Comparison of ENCODE assay signal across 15 cellular contexts in the genomic region with DNA sequence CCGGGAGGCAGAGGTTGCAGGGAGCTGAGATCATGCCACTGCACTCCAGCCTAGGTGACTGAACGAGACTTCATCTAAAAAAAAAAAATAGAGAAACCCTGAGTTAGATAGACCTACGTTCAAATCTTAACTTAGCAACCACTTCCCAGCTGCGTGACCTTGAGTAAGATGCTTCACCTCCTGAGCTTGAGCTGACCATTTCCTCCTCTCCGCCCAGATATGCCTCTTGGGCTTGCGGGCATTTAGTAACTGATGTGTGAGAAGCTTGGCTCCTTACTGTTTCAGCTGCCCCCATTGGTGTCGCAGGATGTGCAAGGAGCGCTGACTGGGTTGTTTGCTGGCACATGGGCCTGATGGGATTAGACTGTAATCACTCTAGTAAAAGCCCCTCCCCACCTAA. TPM values are rescaled to one million over a fixed set of nuclear protein-coding genes. Genes with fewer than 3 reads are reported as not detected.
A peak's percentile ranks its signal among the peaks of the same experiment; 100 is the strongest.
DNase-seq lines count a peak whose midpoint lies in the region; ATAC-seq and TF ChIP-seq lines count a peak whose summit lies in the region.
"Had no signal": no experiment of that assay in that cellular context is flagged by ENCODE, and none has a peak within 500 bp of the region (broad histone marks: within the 10 kb centered on the region; RNA-seq: fewer than 3 reads in every experiment).

No MANE protein-coding gene starts in this region.

- H3K36me3 ChIP-seq in RWPE2 (ENCODE audit: low read depth) (peaks cover 4% of the 10 kb centered on the region; the same call in 1 of the 2 replicates), WERI-Rb-1 (no peaks in the 10 kb centered on the region)
- H3K36me3 ChIP-seq: BLaER1 had no signal

- H3K27ac ChIP-seq in RWPE2 (ENCODE audit: poor library complexity, severe bottlenecking), result peak overlapping the region; percentile 57
- no peak overlapping the region for H3K27ac ChIP-seq in WERI-Rb-1
- H3K27ac ChIP-seq: BLaER1, HL-60 had no signal

- no peaks in the 10 kb centered on the region for H3K9me3 ChIP-seq in RWPE2 (ENCODE audit: severe bottlenecking)
- no peaks in the 10 kb centered on the region for H3K9me3 ChIP-seq in WERI-Rb-1 (ENCODE audit: severe bottlenecking)
- H3K9me3 ChIP-seq: A549, BLaER1, Caco-2 had no signal

- no peaks in the 10 kb centered on the region for H3K27me3 ChIP-seq in RWPE2 (ENCODE audit: insufficient read depth, poor library complexity, severe bottlenecking)
- no peaks in the 10 kb centered on the region for H3K27me3 ChIP-seq in WERI-Rb-1 (ENCODE audit: insufficient read depth, low read depth, severe bottlenecking)
- H3K27me3 ChIP-seq: BLaER1 had no signal

- peaks cover 17% of the 10 kb centered on the region for H3K4me1 ChIP-seq in RWPE2 (ENCODE audit: insufficient read depth, poor library complexity, severe bottlenecking)
- H3K4me1 ChIP-seq: BLaER1 had no signal

- H3K4me3 ChIP-seq in Jurkat, Clone E6-1 (ENCODE audit: low read length), result no peak overlapping the region
- H3K4me3 ChIP-seq in RWPE2 (ENCODE audit: severe bottlenecking) (no peak overlapping the region), WERI-Rb-1 (ENCODE audit: low read depth, low read length) (no peak overlapping the region)
- H3K4me3 ChIP-seq: A549, BLaER1 had no signal

- ATAC-seq in RWPE2 (ENCODE audit: low read depth), result no peak
- no peak for ATAC-seq in HG03025 (IDR thresholded peaks at IDR 0.05; ENCODE audit: low FRiP score, unreplicated experiment)

- TF ChIP-seq CTCF in RWPE2 (IDR thresholded peaks at IDR 0.05; ENCODE audit: poor library complexity, severe bottlenecking) (no peak), WERI-Rb-1 (IDR thresholded peaks at IDR 0.05; ENCODE audit: low read depth, low read length) (no peak)

- DNase-seq in Jurkat, Clone E6-1 (ENCODE audit: low read depth, low spot score), result peak; percentile 58
- DNase-seq in RWPE2 (ENCODE audit: low spot score), result no peak
- peak; percentile 37 for DNase-seq in dermis blood vessel endothelial cell
- DNase-seq in NCI-H2196 treated with DMSO at 0.1 percent for 48 hours (lab: John Stamatoyannopoulos, UW; ENCODE audit: unreplicated experiment), result no peak
- DNase-seq in WERI-Rb-1, result no peak
- DNase-seq: Caco-2; CD8-positive, alpha-beta memory T cell; DND-41; GDM1; HCEC 1CT; HFFc6 had no signal

RNA-seq across cellular contexts. Expression of gene ATG7, which starts 26.9 kb away (rescaled TPM):
- polyA plus RNA-seq in Jurkat, Clone E6-1 (2012; ENCODE audit: insufficient read depth, insufficient read length), result 17.0 TPM
- 80.8 and 102 TPM in 2 replicates for total RNA-seq in dermis blood vessel endothelial cell

Comparison
In these comparisons a context has a peak if more than half of its experiments do, and no peak if none do; other contexts are left out.
1. DNase-seq: peak in Jurkat, Clone E6-1 (single experiment) and dermis blood vessel endothelial cell (single experiment); none in RWPE2 (single experiment), NCI-H2196 treated with DMSO at 0.1 percent for 48 hours (single experiment) and WERI-Rb-1 (single experiment).